ENCODE assay signal across 22 cellular contexts in the genomic region with DNA sequence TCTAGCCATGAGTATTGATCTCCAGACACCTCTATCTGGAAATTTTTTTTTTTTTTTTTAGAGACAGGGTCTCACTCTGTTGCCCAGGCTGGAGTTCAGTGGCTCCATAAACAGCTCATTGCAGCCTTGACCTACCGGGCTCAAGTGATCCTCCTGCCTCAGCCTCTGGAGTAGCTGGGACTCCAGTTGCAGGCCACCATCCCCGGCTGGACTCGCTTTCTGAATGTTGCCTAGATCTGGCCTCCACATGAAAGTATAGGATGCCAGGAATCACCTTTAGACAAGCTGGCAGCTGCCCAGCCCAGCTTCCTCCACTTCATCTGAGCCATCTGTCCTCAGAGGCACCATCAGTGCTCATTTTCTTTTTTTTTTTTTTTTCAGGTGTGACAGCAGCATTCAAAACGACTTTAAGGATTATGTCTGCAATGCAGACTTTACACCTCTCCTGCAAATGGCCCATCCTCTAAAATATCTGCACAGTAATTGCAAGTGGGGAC.
"Had no signal": no experiment of that assay in that cellular context is flagged by ENCODE, and none has a peak within 500 bp of the region (broad histone marks: within the 10 kb centered on the region; RNA-seq: fewer than 3 reads in every experiment).

No MANE protein-coding gene starts in this region.

- H3K9me3 Mint-ChIP-seq: activated CD4-positive, alpha-beta memory T cell treated with anti-CD3 and anti-CD28 coated beads for 36 hours; activated naive CD4-positive, alpha-beta T cell treated with anti-CD3 and anti-CD28 coated beads for 36 hours; activated naive CD8-positive, alpha-beta T cell treated with anti-CD3 and anti-CD28 coated beads, Interleukin-2, amount 10 ng/mL, durations not matched to agents 7 days and 5 days; activated T-cell treated with anti-CD3 and anti-CD28 coated beads, Interleukin-2, amount 50 U/mL, for 72 hours; dendritic cell treated with granulocyte-macrophage colony-stimulating factor and Interleukin-4, amounts not matched to agents 40 ng/mL and 50 ng/mL, for 4 days; memory B cell; natural killer cell treated with Interleukin-12 subunit alpha and Interleukin-12 subunit beta and Interleukin-15 and Interleukin-18, amount 100 ng/mL, for 72 hours had no signal

- H3K27me3 ChIP-seq: heart right ventricle, upper lobe of left lung had no signal

- ATAC-seq: activated T-cell treated with anti-CD3 and anti-CD28 coated beads, Interleukin-2, amount 50 U/mL, for 72 hours; heart right ventricle; left colon; natural killer cell treated with Interleukin-12 subunit alpha and Interleukin-12 subunit beta and Interleukin-15 and Interleukin-18, amount 100 ng/mL, for 72 hours; stimulated activated naive CD8-positive, alpha-beta T cell treated with anti-CD3 and anti-CD28 coated beads, Interleukin-15, Interleukin-2, amounts not matched to agents 100 U/mL and 50 U/mL, for 24 hours had no signal

- H3K36me3 ChIP-seq: heart right ventricle, upper lobe of left lung had no signal

- H3K4me3 ChIP-seq: heart right ventricle, upper lobe of left lung had no signal

- H3K36me3 Mint-ChIP-seq: activated CD4-positive, alpha-beta memory T cell treated with anti-CD3 and anti-CD28 coated beads for 36 hours; activated naive CD8-positive, alpha-beta T cell treated with anti-CD3 and anti-CD28 coated beads, Interleukin-2, amount 10 ng/mL, durations not matched to agents 7 days and 5 days; memory B cell; natural killer cell treated with Interleukin-12 subunit alpha and Interleukin-12 subunit beta and Interleukin-15 and Interleukin-18, amount 100 ng/mL, for 72 hours had no signal

- H3K9me3 ChIP-seq: heart right ventricle, upper lobe of left lung had no signal

- DNase-seq: activated CD4-positive, alpha-beta memory T cell treated with anti-CD3 and anti-CD28 coated beads for 36 hours; activated CD4-positive, alpha-beta T cell treated with anti-CD3 and anti-CD28 coated beads for 48 hours; activated effector memory CD4-positive, alpha-beta T cell treated with Interleukin-2 at 50 U/mL for 16 hours; activated naive CD4-positive, alpha-beta T cell treated with anti-CD3 and anti-CD28 coated beads for 36 hours; activated naive CD8-positive, alpha-beta T cell treated with anti-CD3 and anti-CD28 coated beads, Interleukin-2, amount 10 ng/mL, durations not matched to agents 7 days and 5 days; activated T-cell treated with anti-CD3 and anti-CD28 coated beads, Interleukin-2, amount 50 U/mL, for 72 hours; amniotic stem cell; effector CD8-positive, alpha-beta T cell; erythroblast; foreskin fibroblast; heart right ventricle; islet precursor cell; left colon; retina; stimulated activated CD4-positive, alpha-beta T cell treated with anti-CD3 and anti-CD28 coated beads, Interleukin-4, amount 100 ng/mL, for 1 hour; stimulated activated naive CD8-positive, alpha-beta T cell treated with anti-CD3 and anti-CD28 coated beads, Interleukin-15, Interleukin-2, amounts not matched to agents 100 U/mL and 50 U/mL, for 24 hours; upper lobe of left lung had no signal

- H3K4me3 Mint-ChIP-seq: activated CD4-positive, alpha-beta memory T cell treated with anti-CD3 and anti-CD28 coated beads for 36 hours; activated naive CD4-positive, alpha-beta T cell treated with anti-CD3 and anti-CD28 coated beads for 36 hours; activated naive CD8-positive, alpha-beta T cell treated with anti-CD3 and anti-CD28 coated beads, Interleukin-2, amount 10 ng/mL, durations not matched to agents 7 days and 5 days; activated T-cell treated with anti-CD3 and anti-CD28 coated beads, Interleukin-2, amount 50 U/mL, for 72 hours; dendritic cell treated with granulocyte-macrophage colony-stimulating factor and Interleukin-4, amounts not matched to agents 40 ng/mL and 50 ng/mL, for 4 days; memory B cell; natural killer cell treated with Interleukin-12 subunit alpha and Interleukin-12 subunit beta and Interleukin-15 and Interleukin-18, amount 100 ng/mL, for 72 hours had no signal

- H3K27ac ChIP-seq: heart right ventricle, upper lobe of left lung had no signal

- FAIRE-seq: bronchial epithelial cell had no signal

- H3K27ac Mint-ChIP-seq: activated CD4-positive, alpha-beta memory T cell treated with anti-CD3 and anti-CD28 coated beads for 36 hours; activated naive CD4-positive, alpha-beta T cell treated with anti-CD3 and anti-CD28 coated beads for 36 hours; activated naive CD8-positive, alpha-beta T cell treated with anti-CD3 and anti-CD28 coated beads, Interleukin-2, amount 10 ng/mL, durations not matched to agents 7 days and 5 days; activated T-cell treated with anti-CD3 and anti-CD28 coated beads, Interleukin-2, amount 50 U/mL, for 72 hours; dendritic cell treated with granulocyte-macrophage colony-stimulating factor and Interleukin-4, amounts not matched to agents 40 ng/mL and 50 ng/mL, for 4 days; memory B cell; progenitor cell of endocrine pancreas had no signal

- H3K27me3 Mint-ChIP-seq: activated CD4-positive, alpha-beta memory T cell treated with anti-CD3 and anti-CD28 coated beads for 36 hours; activated naive CD8-positive, alpha-beta T cell treated with anti-CD3 and anti-CD28 coated beads, Interleukin-2, amount 10 ng/mL, durations not matched to agents 7 days and 5 days; dendritic cell treated with granulocyte-macrophage colony-stimulating factor and Interleukin-4, amounts not matched to agents 40 ng/mL and 50 ng/mL, for 4 days; memory B cell; natural killer cell treated with Interleukin-12 subunit alpha and Interleukin-12 subunit beta and Interleukin-15 and Interleukin-18, amount 100 ng/mL, for 72 hours had no signal
